In the genomic region with DNA sequence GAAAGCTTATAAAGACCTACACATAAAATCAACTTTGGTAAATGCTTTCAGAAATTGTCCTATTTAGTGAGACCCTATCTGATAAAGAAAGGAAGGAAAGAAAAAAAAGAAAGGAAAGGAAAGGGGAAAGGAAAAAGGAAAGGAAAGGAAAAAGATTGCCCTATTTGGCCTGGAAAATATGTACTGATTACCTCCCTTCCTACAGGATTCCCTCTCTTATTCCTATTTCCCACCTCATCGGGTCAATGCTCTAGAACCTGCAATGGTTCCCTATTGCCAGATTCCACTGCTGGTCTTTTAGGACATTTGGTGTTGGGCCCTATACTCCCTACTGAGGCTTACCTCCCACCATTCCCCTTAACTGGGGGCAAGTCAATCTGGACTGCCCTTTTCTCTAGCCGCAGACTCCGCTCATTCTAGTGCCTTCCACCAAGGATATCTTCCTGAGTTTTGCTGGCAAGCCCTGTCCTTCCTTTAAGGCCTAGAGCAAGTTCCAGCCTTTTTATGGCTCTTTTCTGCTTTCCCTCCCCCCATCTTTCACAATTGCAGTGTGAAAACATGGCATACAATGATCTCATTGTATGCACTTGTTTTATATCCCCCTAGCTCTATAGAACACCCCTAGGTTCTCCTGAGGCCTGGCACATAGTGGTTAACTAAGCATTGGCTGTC, we compare ENCODE assay signal across 1 cellular context.
TF ChIP-seq lines count a peak whose summit lies in the region.

No MANE protein-coding gene starts in this region.

TF ChIP-seq in HepG2, 621 proteins besides CTCF, POLR2A, EP300 and RAD21 (continued from another document):
- no peak for TF ChIP-seq ZNF207 (IDR thresholded peaks at IDR 0.05; ENCODE audit: borderline replicate concordance)
- TF ChIP-seq IRX3 (CRISPR knock-in tag; IDR thresholded peaks at IDR 0.05; ENCODE audit: borderline replicate concordance, low read depth): no peak
- no peak for TF ChIP-seq ZBTB7B (CRISPR knock-in tag; IDR thresholded peaks at IDR 0.05)
- no peak for TF ChIP-seq ISX (CRISPR knock-in tag; conservative IDR thresholded peaks at IDR 0.05)
- TF ChIP-seq PAX8 (CRISPR knock-in tag; IDR thresholded peaks at IDR 0.05; ENCODE audit: borderline replicate concordance): no peak
- TF ChIP-seq SCMH1 (CRISPR knock-in tag; IDR thresholded peaks at IDR 0.05; ENCODE audit: borderline replicate concordance): no peak
- 0 out of 2 replicates have a peak, but pooled peaks have one; percentile 52 for TF ChIP-seq GATAD2A (CRISPR knock-in tag; IDR thresholded peaks at IDR 0.05)
- no peak for TF ChIP-seq ZUFSP (CRISPR knock-in tag; IDR thresholded peaks at IDR 0.05; ENCODE audit: borderline replicate concordance)
- TF ChIP-seq, protein P1, sequence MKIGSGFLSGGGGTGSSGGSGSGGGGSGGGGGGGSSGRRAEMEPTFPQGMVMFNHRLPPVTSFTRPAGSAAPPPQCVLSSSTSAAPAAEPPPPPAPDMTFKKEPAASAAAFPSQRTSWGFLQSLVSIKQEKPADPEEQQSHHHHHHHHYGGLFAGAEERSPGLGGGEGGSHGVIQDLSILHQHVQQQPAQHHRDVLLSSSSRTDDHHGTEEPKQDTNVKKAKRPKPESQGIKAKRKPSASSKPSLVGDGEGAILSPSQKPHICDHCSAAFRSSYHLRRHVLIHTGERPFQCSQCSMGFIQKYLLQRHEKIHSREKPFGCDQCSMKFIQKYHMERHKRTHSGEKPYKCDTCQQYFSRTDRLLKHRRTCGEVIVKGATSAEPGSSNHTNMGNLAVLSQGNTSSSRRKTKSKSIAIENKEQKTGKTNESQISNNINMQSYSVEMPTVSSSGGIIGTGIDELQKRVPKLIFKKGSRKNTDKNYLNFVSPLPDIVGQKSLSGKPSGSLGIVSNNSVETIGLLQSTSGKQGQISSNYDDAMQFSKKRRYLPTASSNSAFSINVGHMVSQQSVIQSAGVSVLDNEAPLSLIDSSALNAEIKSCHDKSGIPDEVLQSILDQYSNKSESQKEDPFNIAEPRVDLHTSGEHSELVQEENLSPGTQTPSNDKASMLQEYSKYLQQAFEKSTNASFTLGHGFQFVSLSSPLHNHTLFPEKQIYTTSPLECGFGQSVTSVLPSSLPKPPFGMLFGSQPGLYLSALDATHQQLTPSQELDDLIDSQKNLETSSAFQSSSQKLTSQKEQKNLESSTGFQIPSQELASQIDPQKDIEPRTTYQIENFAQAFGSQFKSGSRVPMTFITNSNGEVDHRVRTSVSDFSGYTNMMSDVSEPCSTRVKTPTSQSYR (CRISPR knock-in tag; IDR thresholded peaks at IDR 0.05; ENCODE audit: borderline replicate concordance): peak; percentile 84
- no peak for TF ChIP-seq ZC3H13 (CRISPR knock-in tag; IDR thresholded peaks at IDR 0.05)
- no peak; the same call in 1 of the 2 replicates for TF ChIP-seq HIC2 (CRISPR knock-in tag; IDR thresholded peaks at IDR 0.05; ENCODE audit: low read depth)
- TF ChIP-seq CENPT (CRISPR knock-in tag; IDR thresholded peaks at IDR 0.05; ENCODE audit: low read depth): no peak
- TF ChIP-seq ZNF274 (CRISPR knock-in tag; IDR thresholded peaks at IDR 0.05): no peak
- no peak for TF ChIP-seq CCAR2 (optimal IDR thresholded peaks at IDR 0.05; ENCODE audit: low read depth, low read length)
- 0 out of 2 replicates have a peak, but pooled peaks have one; percentile 9 for TF ChIP-seq FIP1L1 (IDR thresholded peaks at IDR 0.05; ENCODE audit: borderline replicate concordance, insufficient read depth, low read depth, low read length)
- TF ChIP-seq ZNF720 (CRISPR knock-in tag; IDR thresholded peaks at IDR 0.05): no peak
- 0 out of 2 replicates have a peak, but pooled peaks have one; percentile 7 for TF ChIP-seq HNF4A (CRISPR knock-in tag; IDR thresholded peaks at IDR 0.05)
- no peak for TF ChIP-seq ZNF460 (CRISPR knock-in tag; IDR thresholded peaks at IDR 0.05; ENCODE audit: borderline replicate concordance)
- TF ChIP-seq KDM5A (IDR thresholded peaks at IDR 0.05; ENCODE audit: borderline replicate concordance, low read length): no peak
- TF ChIP-seq, protein P2, sequence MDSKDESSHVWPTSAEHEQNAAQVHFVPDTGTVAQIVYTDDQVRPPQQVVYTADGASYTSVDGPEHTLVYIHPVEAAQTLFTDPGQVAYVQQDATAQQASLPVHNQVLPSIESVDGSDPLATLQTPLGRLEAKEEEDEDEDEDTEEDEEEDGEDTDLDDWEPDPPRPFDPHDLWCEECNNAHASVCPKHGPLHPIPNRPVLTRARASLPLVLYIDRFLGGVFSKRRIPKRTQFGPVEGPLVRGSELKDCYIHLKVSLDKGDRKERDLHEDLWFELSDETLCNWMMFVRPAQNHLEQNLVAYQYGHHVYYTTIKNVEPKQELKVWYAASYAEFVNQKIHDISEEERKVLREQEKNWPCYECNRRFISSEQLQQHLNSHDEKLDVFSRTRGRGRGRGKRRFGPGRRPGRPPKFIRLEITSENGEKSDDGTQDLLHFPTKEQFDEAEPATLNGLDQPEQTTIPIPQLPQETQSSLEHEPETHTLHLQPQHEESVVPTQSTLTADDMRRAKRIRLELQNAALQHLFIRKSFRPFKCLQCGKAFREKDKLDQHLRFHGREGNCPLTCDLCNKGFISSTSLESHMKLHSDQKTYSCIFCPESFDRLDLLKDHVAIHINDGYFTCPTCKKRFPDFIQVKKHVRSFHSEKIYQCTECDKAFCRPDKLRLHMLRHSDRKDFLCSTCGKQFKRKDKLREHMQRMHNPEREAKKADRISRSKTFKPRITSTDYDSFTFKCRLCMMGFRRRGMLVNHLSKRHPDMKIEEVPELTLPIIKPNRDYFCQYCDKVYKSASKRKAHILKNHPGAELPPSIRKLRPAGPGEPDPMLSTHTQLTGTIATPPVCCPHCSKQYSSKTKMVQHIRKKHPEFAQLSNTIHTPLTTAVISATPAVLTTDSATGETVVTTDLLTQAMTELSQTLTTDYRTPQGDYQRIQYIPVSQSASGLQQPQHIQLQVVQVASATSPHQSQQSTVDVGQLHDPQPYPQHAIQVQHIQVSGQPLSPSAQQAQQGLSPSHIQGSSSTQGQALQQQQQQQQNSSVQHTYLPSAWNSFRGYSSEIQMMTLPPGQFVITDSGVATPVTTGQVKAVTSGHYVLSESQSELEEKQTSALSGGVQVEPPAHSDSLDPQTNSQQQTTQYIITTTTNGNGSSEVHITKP (CRISPR knock-in tag; IDR thresholded peaks at IDR 0.05; ENCODE audit: low read depth): no peak
- TF ChIP-seq ZNF660 (CRISPR knock-in tag; IDR thresholded peaks at IDR 0.05; ENCODE audit: borderline replicate concordance, low read depth): no peak
- TF ChIP-seq ZBTB42 (CRISPR knock-in tag; IDR thresholded peaks at IDR 0.05): no peak
- TF ChIP-seq FLYWCH1 (CRISPR knock-in tag; IDR thresholded peaks at IDR 0.05): no peak
- TF ChIP-seq ZNF800 (CRISPR knock-in tag; IDR thresholded peaks at IDR 0.05): no peak
- no peak for TF ChIP-seq SIX1 (CRISPR knock-in tag; IDR thresholded peaks at IDR 0.05; ENCODE audit: borderline replicate concordance)
- no peak for TF ChIP-seq ZNF766 (CRISPR knock-in tag; IDR thresholded peaks at IDR 0.05; ENCODE audit: borderline replicate concordance)
- TF ChIP-seq YEATS2 (CRISPR knock-in tag; IDR thresholded peaks at IDR 0.05; ENCODE audit: borderline replicate concordance): 0 out of 2 replicates have a peak, but pooled peaks have one; percentile 14
- TF ChIP-seq FOSL1 (CRISPR knock-in tag; IDR thresholded peaks at IDR 0.05; ENCODE audit: borderline replicate concordance): no peak
- TF ChIP-seq ZEB1 (IDR thresholded peaks at IDR 0.05; ENCODE audit: insufficient replicate concordance, low read depth): no peak
- TF ChIP-seq CEBPB (IDR thresholded peaks at IDR 0.05; ENCODE audit: borderline replicate concordance, low read depth, low read length): peak; percentile 30; the same call in 1 of the 2 replicates
- TF ChIP-seq ATF7 (IDR thresholded peaks at IDR 0.05): no peak
- no peak for TF ChIP-seq ATF7 (CRISPR knock-in tag; IDR thresholded peaks at IDR 0.05)
- TF ChIP-seq THAP11 (CRISPR knock-in tag; IDR thresholded peaks at IDR 0.05): no peak
- no peak for TF ChIP-seq CSRNP2 (CRISPR knock-in tag; conservative IDR thresholded peaks at IDR 0.05; ENCODE audit: low read depth)
- TF ChIP-seq, protein P3, sequence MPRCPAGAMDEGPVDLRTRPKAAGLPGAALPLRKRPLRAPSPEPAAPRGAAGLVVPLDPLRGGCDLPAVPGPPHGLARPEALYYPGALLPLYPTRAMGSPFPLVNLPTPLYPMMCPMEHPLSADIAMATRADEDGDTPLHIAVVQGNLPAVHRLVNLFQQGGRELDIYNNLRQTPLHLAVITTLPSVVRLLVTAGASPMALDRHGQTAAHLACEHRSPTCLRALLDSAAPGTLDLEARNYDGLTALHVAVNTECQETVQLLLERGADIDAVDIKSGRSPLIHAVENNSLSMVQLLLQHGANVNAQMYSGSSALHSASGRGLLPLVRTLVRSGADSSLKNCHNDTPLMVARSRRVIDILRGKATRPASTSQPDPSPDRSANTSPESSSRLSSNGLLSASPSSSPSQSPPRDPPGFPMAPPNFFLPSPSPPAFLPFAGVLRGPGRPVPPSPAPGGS (CRISPR knock-in tag; IDR thresholded peaks at IDR 0.05): no peak
